In the genomic region with DNA sequence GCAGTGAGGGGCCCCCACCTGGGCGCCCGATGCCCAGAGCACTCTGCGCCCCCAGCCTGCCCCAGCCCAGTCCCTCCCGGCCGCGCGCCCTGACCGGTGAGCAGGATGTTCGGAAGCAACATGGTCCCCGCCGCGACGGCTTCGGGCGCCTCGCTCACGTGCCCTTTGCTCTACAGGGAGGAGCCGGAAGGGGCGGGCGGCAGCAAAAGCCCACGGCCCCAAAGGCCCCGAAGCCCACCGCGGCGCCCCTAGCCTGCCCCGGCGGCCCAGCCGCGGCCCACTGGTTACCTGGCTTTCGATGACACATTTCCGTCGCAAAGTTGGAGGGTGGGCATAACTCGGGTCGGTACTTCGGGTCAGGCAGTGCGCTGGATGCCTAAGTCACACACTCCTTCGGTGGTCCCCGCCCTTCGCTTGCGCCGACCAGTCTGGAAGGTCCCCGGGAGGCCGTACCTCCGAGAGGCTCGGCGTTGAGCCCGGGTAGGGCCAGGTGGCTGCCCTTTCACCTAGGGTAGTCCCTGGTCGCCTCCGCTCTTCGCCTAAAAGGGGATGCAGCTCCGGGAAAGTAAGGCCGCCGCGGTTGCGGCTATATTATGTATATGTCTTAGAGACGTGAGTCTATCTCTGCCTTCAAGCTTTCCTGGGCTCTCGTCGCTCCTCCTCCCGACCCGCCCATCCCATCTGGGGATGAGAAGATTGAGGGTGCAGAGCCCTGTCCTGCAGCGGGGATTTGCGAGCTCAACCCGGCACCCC, we compare ENCODE assay signal across 1 cellular context.
TF ChIP-seq lines count a peak whose summit lies in the region.

A gene (minus strand): TSS at position 152 of the 753 bp plus-strand sequence. CDS start 30 bp downstream, at position 122.
A gene with protein sequence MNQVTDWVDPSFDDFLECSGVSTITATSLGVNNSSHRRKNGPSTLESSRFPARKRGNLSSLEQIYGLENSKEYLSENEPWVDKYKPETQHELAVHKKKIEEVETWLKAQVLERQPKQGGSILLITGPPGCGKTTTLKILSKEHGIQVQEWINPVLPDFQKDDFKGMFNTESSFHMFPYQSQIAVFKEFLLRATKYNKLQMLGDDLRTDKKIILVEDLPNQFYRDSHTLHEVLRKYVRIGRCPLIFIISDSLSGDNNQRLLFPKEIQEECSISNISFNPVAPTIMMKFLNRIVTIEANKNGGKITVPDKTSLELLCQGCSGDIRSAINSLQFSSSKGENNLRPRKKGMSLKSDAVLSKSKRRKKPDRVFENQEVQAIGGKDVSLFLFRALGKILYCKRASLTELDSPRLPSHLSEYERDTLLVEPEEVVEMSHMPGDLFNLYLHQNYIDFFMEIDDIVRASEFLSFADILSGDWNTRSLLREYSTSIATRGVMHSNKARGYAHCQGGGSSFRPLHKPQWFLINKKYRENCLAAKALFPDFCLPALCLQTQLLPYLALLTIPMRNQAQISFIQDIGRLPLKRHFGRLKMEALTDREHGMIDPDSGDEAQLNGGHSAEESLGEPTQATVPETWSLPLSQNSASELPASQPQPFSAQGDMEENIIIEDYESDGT (plus strand): TSS at position 450 of the 753 bp plus-strand sequence. CDS start 2,391 bp downstream, outside the sequence.
A gene with protein sequence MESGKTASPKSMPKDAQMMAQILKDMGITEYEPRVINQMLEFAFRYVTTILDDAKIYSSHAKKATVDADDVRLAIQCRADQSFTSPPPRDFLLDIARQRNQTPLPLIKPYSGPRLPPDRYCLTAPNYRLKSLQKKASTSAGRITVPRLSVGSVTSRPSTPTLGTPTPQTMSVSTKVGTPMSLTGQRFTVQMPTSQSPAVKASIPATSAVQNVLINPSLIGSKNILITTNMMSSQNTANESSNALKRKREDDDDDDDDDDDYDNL (minus strand): TSS at position 152 of the 753 bp plus-strand sequence. CDS start 3,783 bp downstream, outside the sequence.

TF ChIP-seq in K562, 482 proteins besides CTCF, POLR2A, EP300 and RAD21 (continued from another document):
- no peak for TF ChIP-seq RBM34 (IDR thresholded peaks at IDR 0.05; ENCODE audit: borderline replicate concordance, insufficient read depth, low read length)
- TF ChIP-seq IRF2 (CRISPR knock-in tag; IDR thresholded peaks at IDR 0.05), result no peak
- TF ChIP-seq ZNF586 (CRISPR knock-in tag; conservative IDR thresholded peaks at IDR 0.05), result no peak
TF ChIP-seq in K562: peak in this region for 165.
